14 cellular contexts compared by ENCODE assay signal in genomic region chr13:112802808-112803207, GRCh38.
A peak's percentile ranks its signal among the peaks of the same experiment; 100 is the strongest.
DNase-seq lines count a peak whose midpoint lies in the region; ATAC-seq and TF ChIP-seq lines count a peak whose summit lies in the region.
"Had no signal": no experiment of that assay in that cellular context is flagged by ENCODE, and none has a peak within 500 bp of the region (broad histone marks: within the 10 kb centered on the region; RNA-seq: fewer than 3 reads in every experiment).

No MANE protein-coding gene starts in this region.

- WGBS in transverse colon (ENCODE audit: low coverage in 1 of 2), 2 donors = 66 to 83% methylated on average over 2 of the region's 2 CpGs

- no peak for TF ChIP-seq EP300 in transverse colon (IDR thresholded peaks at IDR 0.05; ENCODE audit: low read depth)

- no peaks in the 10 kb centered on the region for H3K27me3 Mint-ChIP-seq in stimulated activated naive CD8-positive, alpha-beta T cell treated with anti-CD3 and anti-CD28 coated beads, Interleukin-15, Interleukin-2, amounts not matched to agents 100 ng/mL and 50 ng/mL, for 24 hours
- H3K27me3 Mint-ChIP-seq: IgD-negative memory B cell, T-cell had no signal

- H3K27me3 ChIP-seq in brain microvascular endothelial cell (replicated peaks) = no peaks in the 10 kb centered on the region
- H3K27me3 ChIP-seq in transverse colon = no peaks in the 10 kb centered on the region
- H3K27me3 ChIP-seq: right atrium auricular region had no signal

- in situ Hi-C loops in brain microvascular endothelial cell (cut with HindIII; ENCODE audit: low pct_ligation_motif_present, low sequenced_read_pairs) = no loop called here
- in situ Hi-C loops in transverse colon (cut with MboI; ENCODE audit: low pct_ligation_motif_present in 1 of 4, low pct_unique_long_range_greater_than_20kb in 1 of 4, low sequenced_read_pairs in 3 of 4) = no loop called here

- H3K4me1 ChIP-seq in transverse colon = no peaks in the 10 kb centered on the region
- H3K4me1 ChIP-seq: right atrium auricular region had no signal

- peaks cover 37% of the 10 kb centered on the region for H3K36me3 Mint-ChIP-seq in stimulated activated naive CD8-positive, alpha-beta T cell treated with anti-CD3 and anti-CD28 coated beads, Interleukin-15, Interleukin-2, amounts not matched to agents 100 ng/mL and 50 ng/mL, for 24 hours (ENCODE audit: low read depth)

- H3K27ac ChIP-seq in brain microvascular endothelial cell (no peak overlapping the region), transverse colon (peak overlapping the region in 1 of 4 donors; percentile 10)
- H3K27ac ChIP-seq: right atrium auricular region had no signal

- peak overlapping the region; percentile 19 for H3K27ac Mint-ChIP-seq in stimulated activated naive CD8-positive, alpha-beta T cell treated with anti-CD3 and anti-CD28 coated beads, Interleukin-15, Interleukin-2, amounts not matched to agents 100 ng/mL and 50 ng/mL, for 24 hours
- H3K27ac Mint-ChIP-seq: activated naive CD4-positive, alpha-beta T cell treated with anti-CD3 and anti-CD28 coated beads for 36 hours had no signal

- no peak for DNase-seq in stimulated activated naive CD8-positive, alpha-beta T cell treated with anti-CD3 and anti-CD28 coated beads, Interleukin-15, Interleukin-2, amounts not matched to agents 100 U/mL and 50 U/mL, for 24 hours
- DNase-seq in NCI-H1048 (lab: John Stamatoyannopoulos, UW) (no peak), brain microvascular endothelial cell (no peak), UCSD-AML1 (lab: John Stamatoyannopoulos, UW; ENCODE audit: unreplicated experiment) (no peak), transverse colon (no peak)
- DNase-seq: activated CD4-positive, alpha-beta T cell treated with anti-CD3 and anti-CD28 coated beads, Interleukin-2, amount 50 U/mL, for 4 hours; activated naive CD4-positive, alpha-beta T cell treated with anti-CD3 and anti-CD28 coated beads for 36 hours; NCI-H2107; T-cell had no signal

- peaks cover 12% of the 10 kb centered on the region for H3K9me3 Mint-ChIP-seq in stimulated activated naive CD8-positive, alpha-beta T cell treated with anti-CD3 and anti-CD28 coated beads, Interleukin-15, Interleukin-2, amounts not matched to agents 100 ng/mL and 50 ng/mL, for 24 hours

- no peaks in the 10 kb centered on the region for H3K9me3 ChIP-seq in transverse colon
- H3K9me3 ChIP-seq: right atrium auricular region had no signal

- H3K36me3 ChIP-seq in brain microvascular endothelial cell (replicated peaks) = no peaks in the 10 kb centered on the region
- H3K36me3 ChIP-seq in transverse colon = no peaks in the 10 kb centered on the region

- ATAC-seq in stimulated activated naive CD8-positive, alpha-beta T cell treated with anti-CD3 and anti-CD28 coated beads, Interleukin-15, Interleukin-2, amounts not matched to agents 100 U/mL and 50 U/mL, for 24 hours = no peak
- peak; percentile 44 for ATAC-seq in HG02623 (IDR thresholded peaks at IDR 0.05; ENCODE audit: unreplicated experiment)
- ATAC-seq in HG03521 (IDR thresholded peaks at IDR 0.05; ENCODE audit: unreplicated experiment) = peak; percentile 34
- ATAC-seq: T-cell had no signal

- no peak for TF ChIP-seq CTCF in brain microvascular endothelial cell (IDR thresholded peaks at IDR 0.05; ENCODE audit: low read depth, low read length, missing control alignments)
- TF ChIP-seq CTCF in transverse colon (IDR thresholded peaks at IDR 0.05) = no peak

- H3K4me1 Mint-ChIP-seq in stimulated activated naive CD8-positive, alpha-beta T cell treated with anti-CD3 and anti-CD28 coated beads, Interleukin-15, Interleukin-2, amounts not matched to agents 100 ng/mL and 50 ng/mL, for 24 hours (ENCODE audit: low read depth) = peaks cover 8% of the 10 kb centered on the region

- intact Hi-C loops in transverse colon (cut with DNase I; ENCODE audit: low total_unique reads) = no loop called here

- H3K4me3 ChIP-seq in brain microvascular endothelial cell (ENCODE audit: low read depth, low read length) = no peak overlapping the region
- H3K4me3 ChIP-seq in transverse colon = no peak overlapping the region
- H3K4me3 ChIP-seq: right atrium auricular region had no signal

- TF ChIP-seq POLR2A in transverse colon (IDR thresholded peaks at IDR 0.05) = no peak

- no peak overlapping the region for H3K4me3 Mint-ChIP-seq in stimulated activated naive CD8-positive, alpha-beta T cell treated with anti-CD3 and anti-CD28 coated beads, Interleukin-15, Interleukin-2, amounts not matched to agents 100 ng/mL and 50 ng/mL, for 24 hours
- H3K4me3 Mint-ChIP-seq: activated naive CD4-positive, alpha-beta T cell treated with anti-CD3 and anti-CD28 coated beads for 36 hours; T-cell had no signal
